ENCODE assay signal across 1 cellular context in the genomic region with DNA sequence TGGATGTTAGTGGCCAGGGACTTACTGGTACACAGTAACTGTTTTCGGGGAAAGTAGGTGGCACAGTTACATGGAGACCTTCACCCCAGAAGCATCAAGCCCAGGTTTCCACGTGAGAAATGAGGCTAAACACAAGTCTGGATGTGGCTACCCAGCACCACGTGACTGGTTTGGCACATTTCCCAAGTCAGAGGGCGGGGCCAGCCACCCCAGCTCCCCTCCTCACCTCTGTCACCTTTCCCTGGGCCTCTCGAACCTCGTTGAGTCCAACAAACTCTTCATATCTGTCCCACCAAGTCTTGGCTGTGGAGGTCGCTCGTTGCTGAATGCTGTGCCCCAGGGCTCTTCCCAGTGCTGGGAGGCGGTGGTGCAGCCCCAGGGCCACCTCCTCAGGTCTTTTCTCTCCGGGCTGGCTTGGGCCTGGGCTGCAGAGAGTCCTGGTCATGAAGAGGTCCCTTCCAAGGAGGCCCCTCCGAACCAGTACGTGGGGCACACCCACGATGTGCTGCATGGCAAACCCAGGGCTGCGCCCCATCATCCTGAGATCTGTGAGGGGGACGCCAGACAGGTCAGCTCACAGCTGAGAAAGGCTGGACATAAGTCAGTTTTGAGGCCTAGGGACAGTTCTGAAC.
TF ChIP-seq lines count a peak whose summit lies in the region.

No MANE protein-coding gene starts in this region.

TF ChIP-seq in K562, 482 proteins besides CTCF, POLR2A, EP300 and RAD21:
- TF ChIP-seq, protein P1, sequence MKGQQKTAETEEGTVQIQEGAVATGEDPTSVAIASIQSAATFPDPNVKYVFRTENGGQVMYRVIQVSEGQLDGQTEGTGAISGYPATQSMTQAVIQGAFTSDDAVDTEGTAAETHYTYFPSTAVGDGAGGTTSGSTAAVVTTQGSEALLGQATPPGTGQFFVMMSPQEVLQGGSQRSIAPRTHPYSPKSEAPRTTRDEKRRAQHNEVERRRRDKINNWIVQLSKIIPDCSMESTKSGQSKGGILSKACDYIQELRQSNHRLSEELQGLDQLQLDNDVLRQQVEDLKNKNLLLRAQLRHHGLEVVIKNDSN (CRISPR knock-in tag; IDR thresholded peaks at IDR 0.05): peak; percentile 86
- TF ChIP-seq NCOA4 (IDR thresholded peaks at IDR 0.05; ENCODE audit: partially characterized antibody) (no peak), MTA1 (IDR thresholded peaks at IDR 0.05; ENCODE audit: borderline replicate concordance) (no peak), NR3C1 (CRISPR knock-in tag; IDR thresholded peaks at IDR 0.05) (no peak), NFIC (IDR thresholded peaks at IDR 0.05) (peak; percentile 84), RAD51 (IDR thresholded peaks at IDR 0.05; ENCODE audit: borderline replicate concordance, low read depth) (peak; percentile 80), ZNF699 (CRISPR knock-in tag; IDR thresholded peaks at IDR 0.05; ENCODE audit: insufficient replicate concordance) (no peak), JUN (IDR thresholded peaks at IDR 0.05; ENCODE audit: borderline replicate concordance, low read depth, low read length) (no peak), JUN (CRISPR knock-in tag; IDR thresholded peaks at IDR 0.05; ENCODE audit: borderline replicate concordance) (no peak), ZBTB17 (CRISPR knock-in tag; IDR thresholded peaks at IDR 0.05) (no peak), PHTF2 (CRISPR knock-in tag; IDR thresholded peaks at IDR 0.05) (no peak), ZC3H8 (IDR thresholded peaks at IDR 0.05) (no peak), TOE1 (IDR thresholded peaks at IDR 0.05; ENCODE audit: borderline replicate concordance) (peak; percentile 74), TOE1 (CRISPR knock-in tag; IDR thresholded peaks at IDR 0.05; ENCODE audit: borderline replicate concordance, low read depth) (no peak), CBFA2T2 (conservative IDR thresholded peaks at IDR 0.05) (peak; percentile 30; the same call in 1 of the 2 replicates)
- TF ChIP-seq, protein P2, sequence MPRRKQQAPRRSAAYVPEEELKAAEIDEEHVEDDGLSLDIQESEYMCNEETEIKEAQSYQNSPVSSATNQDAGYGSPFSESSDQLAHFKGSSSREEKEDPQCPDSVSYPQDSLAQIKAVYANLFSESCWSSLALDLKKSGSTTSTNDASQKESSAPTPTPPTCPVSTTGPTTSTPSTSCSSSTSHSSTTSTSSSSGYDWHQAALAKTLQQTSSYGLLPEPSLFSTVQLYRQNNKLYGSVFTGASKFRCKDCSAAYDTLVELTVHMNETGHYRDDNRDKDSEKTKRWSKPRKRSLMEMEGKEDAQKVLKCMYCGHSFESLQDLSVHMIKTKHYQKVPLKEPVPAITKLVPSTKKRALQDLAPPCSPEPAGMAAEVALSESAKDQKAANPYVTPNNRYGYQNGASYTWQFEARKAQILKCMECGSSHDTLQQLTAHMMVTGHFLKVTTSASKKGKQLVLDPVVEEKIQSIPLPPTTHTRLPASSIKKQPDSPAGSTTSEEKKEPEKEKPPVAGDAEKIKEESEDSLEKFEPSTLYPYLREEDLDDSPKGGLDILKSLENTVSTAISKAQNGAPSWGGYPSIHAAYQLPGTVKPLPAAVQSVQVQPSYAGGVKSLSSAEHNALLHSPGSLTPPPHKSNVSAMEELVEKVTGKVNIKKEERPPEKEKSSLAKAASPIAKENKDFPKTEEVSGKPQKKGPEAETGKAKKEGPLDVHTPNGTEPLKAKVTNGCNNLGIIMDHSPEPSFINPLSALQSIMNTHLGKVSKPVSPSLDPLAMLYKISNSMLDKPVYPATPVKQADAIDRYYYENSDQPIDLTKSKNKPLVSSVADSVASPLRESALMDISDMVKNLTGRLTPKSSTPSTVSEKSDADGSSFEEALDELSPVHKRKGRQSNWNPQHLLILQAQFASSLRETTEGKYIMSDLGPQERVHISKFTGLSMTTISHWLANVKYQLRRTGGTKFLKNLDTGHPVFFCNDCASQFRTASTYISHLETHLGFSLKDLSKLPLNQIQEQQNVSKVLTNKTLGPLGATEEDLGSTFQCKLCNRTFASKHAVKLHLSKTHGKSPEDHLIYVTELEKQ (CRISPR knock-in tag; IDR thresholded peaks at IDR 0.05): no peak
- TF ChIP-seq, protein P3, sequence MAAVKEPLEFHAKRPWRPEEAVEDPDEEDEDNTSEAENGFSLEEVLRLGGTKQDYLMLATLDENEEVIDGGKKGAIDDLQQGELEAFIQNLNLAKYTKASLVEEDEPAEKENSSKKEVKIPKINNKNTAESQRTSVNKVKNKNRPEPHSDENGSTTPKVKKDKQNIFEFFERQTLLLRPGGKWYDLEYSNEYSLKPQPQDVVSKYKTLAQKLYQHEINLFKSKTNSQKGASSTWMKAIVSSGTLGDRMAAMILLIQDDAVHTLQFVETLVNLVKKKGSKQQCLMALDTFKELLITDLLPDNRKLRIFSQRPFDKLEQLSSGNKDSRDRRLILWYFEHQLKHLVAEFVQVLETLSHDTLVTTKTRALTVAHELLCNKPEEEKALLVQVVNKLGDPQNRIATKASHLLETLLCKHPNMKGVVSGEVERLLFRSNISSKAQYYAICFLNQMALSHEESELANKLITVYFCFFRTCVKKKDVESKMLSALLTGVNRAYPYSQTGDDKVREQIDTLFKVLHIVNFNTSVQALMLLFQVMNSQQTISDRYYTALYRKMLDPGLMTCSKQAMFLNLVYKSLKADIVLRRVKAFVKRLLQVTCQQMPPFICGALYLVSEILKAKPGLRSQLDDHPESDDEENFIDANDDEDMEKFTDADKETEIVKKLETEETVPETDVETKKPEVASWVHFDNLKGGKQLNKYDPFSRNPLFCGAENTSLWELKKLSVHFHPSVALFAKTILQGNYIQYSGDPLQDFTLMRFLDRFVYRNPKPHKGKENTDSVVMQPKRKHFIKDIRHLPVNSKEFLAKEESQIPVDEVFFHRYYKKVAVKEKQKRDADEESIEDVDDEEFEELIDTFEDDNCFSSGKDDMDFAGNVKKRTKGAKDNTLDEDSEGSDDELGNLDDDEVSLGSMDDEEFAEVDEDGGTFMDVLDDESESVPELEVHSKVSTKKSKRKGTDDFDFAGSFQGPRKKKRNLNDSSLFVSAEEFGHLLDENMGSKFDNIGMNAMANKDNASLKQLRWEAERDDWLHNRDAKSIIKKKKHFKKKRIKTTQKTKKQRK (IDR thresholded peaks at IDR 0.05; ENCODE audit: borderline replicate concordance, low read depth, low read length): no peak
- TF ChIP-seq, protein P4, sequence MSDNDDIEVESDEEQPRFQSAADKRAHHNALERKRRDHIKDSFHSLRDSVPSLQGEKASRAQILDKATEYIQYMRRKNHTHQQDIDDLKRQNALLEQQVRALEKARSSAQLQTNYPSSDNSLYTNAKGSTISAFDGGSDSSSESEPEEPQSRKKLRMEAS (CRISPR knock-in tag; IDR thresholded peaks at IDR 0.05): 0 out of 2 replicates have a peak, but pooled peaks have one; percentile 12
- TF ChIP-seq, protein P5, sequence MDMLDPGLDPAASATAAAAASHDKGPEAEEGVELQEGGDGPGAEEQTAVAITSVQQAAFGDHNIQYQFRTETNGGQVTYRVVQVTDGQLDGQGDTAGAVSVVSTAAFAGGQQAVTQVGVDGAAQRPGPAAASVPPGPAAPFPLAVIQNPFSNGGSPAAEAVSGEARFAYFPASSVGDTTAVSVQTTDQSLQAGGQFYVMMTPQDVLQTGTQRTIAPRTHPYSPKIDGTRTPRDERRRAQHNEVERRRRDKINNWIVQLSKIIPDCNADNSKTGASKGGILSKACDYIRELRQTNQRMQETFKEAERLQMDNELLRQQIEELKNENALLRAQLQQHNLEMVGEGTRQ (CRISPR knock-in tag; IDR thresholded peaks at IDR 0.05): peak; percentile 88
- TF ChIP-seq, protein P6, sequence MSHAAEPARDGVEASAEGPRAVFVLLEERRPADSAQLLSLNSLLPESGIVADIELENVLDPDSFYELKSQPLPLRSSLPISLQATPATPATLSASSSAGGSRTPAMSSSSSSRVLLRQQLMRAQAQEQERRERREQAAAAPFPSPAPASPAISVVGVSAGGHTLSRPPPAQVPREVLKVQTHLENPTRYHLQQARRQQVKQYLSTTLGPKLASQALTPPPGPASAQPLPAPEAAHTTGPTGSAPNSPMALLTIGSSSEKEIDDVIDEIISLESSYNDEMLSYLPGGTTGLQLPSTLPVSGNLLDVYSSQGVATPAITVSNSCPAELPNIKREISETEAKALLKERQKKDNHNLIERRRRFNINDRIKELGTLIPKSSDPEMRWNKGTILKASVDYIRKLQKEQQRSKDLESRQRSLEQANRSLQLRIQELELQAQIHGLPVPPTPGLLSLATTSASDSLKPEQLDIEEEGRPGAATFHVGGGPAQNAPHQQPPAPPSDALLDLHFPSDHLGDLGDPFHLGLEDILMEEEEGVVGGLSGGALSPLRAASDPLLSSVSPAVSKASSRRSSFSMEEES (CRISPR knock-in tag; IDR thresholded peaks at IDR 0.05): peak; percentile 83
